ENCODE assay signal across 9 cellular contexts in the genomic region with DNA sequence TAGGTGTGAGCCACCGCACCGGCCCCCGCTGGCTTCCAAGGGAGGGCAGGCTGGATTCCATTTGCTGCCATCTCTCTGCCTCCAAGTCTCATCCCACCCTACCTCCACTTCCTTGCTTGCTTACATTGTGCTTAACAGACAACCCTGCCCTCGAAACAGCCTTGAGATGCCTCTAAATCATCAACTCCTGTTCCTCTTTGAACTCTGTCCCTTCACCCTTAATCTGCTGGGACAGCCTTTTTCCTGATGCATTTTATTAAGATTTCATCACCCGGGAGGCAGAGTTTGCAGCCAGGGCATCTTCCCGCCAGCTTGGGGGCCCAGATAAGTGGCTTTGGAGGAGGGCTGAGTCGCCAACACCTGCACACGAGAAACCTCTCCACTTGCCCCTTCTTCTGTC.
"Had no signal": no experiment of that assay in that cellular context is flagged by ENCODE, and none has a peak within 500 bp of the region (broad histone marks: within the 10 kb centered on the region; RNA-seq: fewer than 3 reads in every experiment).

No MANE protein-coding gene starts in this region.

- H3K27ac ChIP-seq: HL-60 had no signal

- H3K27ac Mint-ChIP-seq: GM23338, HFFc6, IgD-negative memory B cell had no signal

- H3K4me2 ChIP-seq: GM23338 had no signal

- H2AFZ ChIP-seq: GM23338 had no signal

- H3K4me3 Mint-ChIP-seq: GM23338, HFFc6 had no signal

- H3K9me3 ChIP-seq: HAP-1 had no signal

- H3K4me3 ChIP-seq: GM23338, HAP-1 had no signal

- DNase-seq: HFFc6, KG1 had no signal

- H3K36me3 ChIP-seq: HAP-1 had no signal

- H3K9me3 Mint-ChIP-seq: GM23338 had no signal

- H3K4me1 Mint-ChIP-seq: IgD-negative memory B cell had no signal

- FAIRE-seq: H1, H54, HepG2 had no signal

- H3K4me1 ChIP-seq: HAP-1 had no signal
